ENCODE assay signal across 8 cellular contexts in genomic region chr3:15206662-15207576, GRCh38. TPM values are rescaled to one million over a fixed set of nuclear protein-coding genes. Genes with fewer than 3 reads are reported as not detected.
DNase-seq lines count a peak whose midpoint lies in the region; ATAC-seq and TF ChIP-seq lines count a peak whose summit lies in the region.

No MANE protein-coding gene starts in this region.

- H3K9me3 ChIP-seq in neuron (ENCODE audit: low read length) = no peaks in the 10 kb centered on the region

- H3K36me3 ChIP-seq in neuron (ENCODE audit: insufficient read depth, low read length) = peaks cover 4% of the 10 kb centered on the region

- H2AFZ ChIP-seq in neuron (ENCODE audit: low read depth, low read length) = peak overlapping the region; percentile 95

- intact Hi-C loops in activated CD8-positive, alpha-beta T cell treated with anti-CD3 and anti-CD28 coated beads for 36 hours (cut with micrococcal nuclease) = loop anchor here (10.0 kb wide), 1 partner anchor 102 kb away; no protein-coding TSS in a partner anchor

- peak; percentile 38 for ATAC-seq in GM18511 (IDR thresholded peaks at IDR 0.05; ENCODE audit: unreplicated experiment)
- ATAC-seq in HG03571 (IDR thresholded peaks at IDR 0.05; ENCODE audit: unreplicated experiment) = peak; percentile 29
- ATAC-seq in activated CD8-positive, alpha-beta T cell treated with anti-CD3 and anti-CD28 coated beads for 36 hours = peak; percentile 18
- no peak for ATAC-seq in HG03039 (IDR thresholded peaks at IDR 0.05; ENCODE audit: unreplicated experiment)

- H3K4me3 Mint-ChIP-seq in activated CD8-positive, alpha-beta T cell treated with anti-CD3 and anti-CD28 coated beads for 36 hours = peak overlapping the region; percentile 78

- H3K4me3 ChIP-seq in neuron (ENCODE audit: low read length) = peak overlapping the region; percentile 75

- POLR2A ChIA-PET in activated CD8-positive, alpha-beta T cell treated with anti-CD3 and anti-CD28 coated beads for 36 hours (lab: Charles Lee) = interaction anchor here (0.6 to 2.5 kb wide), 8 partner anchors 11 to 657 kb away, joined by 3 to 13 read pairs (median 4); partner anchors contain the start of gene RBSN

- DNase-seq in activated CD8-positive, alpha-beta T cell treated with anti-CD3 and anti-CD28 coated beads for 36 hours = peak; percentile 42
- DNase-seq in fibroblast of the conjunctiva (ENCODE audit: low read depth) = peak; percentile 35
- DNase-seq in activated CD4-positive, CD25-positive, alpha-beta regulatory T cell treated with anti-CD3 and anti-CD28 coated beads, Interleukin-2, amount 50 U/mL, for 72 hours = no peak
- no peak for DNase-seq in putamen (ENCODE audit: low spot score)

- H3K27me3 ChIP-seq in neuron (ENCODE audit: insufficient read depth, low read length) = no peaks in the 10 kb centered on the region

- peaks cover 10% of the 10 kb centered on the region for H3K4me1 ChIP-seq in neuron (ENCODE audit: insufficient read depth, low read length)

- no peak for TF ChIP-seq CTCF in activated CD8-positive, alpha-beta T cell treated with anti-CD3 and anti-CD28 coated beads for 36 hours (IDR thresholded peaks at IDR 0.05)

- H3K27me3 Mint-ChIP-seq in activated CD8-positive, alpha-beta T cell treated with anti-CD3 and anti-CD28 coated beads for 36 hours = no peaks in the 10 kb centered on the region

- peaks cover 21% of the 10 kb centered on the region for H3K4me1 Mint-ChIP-seq in activated CD8-positive, alpha-beta T cell treated with anti-CD3 and anti-CD28 coated beads for 36 hours (ENCODE audit: low read depth)

- H3K36me3 Mint-ChIP-seq in activated CD8-positive, alpha-beta T cell treated with anti-CD3 and anti-CD28 coated beads for 36 hours (ENCODE audit: low read depth) = peaks cover 5% of the 10 kb centered on the region

- CTCF ChIA-PET in activated CD8-positive, alpha-beta T cell treated with anti-CD3 and anti-CD28 coated beads for 36 hours (lab: Charles Lee) = interaction anchor here (0.9 to 12.9 kb wide), 10 partner anchors 10 to 350 kb away, joined by 3 to 125 read pairs (median 4); no protein-coding TSS in a partner anchor

- peak overlapping the region; percentile 84 for H3K27ac Mint-ChIP-seq in activated CD8-positive, alpha-beta T cell treated with anti-CD3 and anti-CD28 coated beads for 36 hours

- no peaks in the 10 kb centered on the region for H3K9me3 Mint-ChIP-seq in activated CD8-positive, alpha-beta T cell treated with anti-CD3 and anti-CD28 coated beads for 36 hours

RNA-seq across cellular contexts. Expression of gene CAPN7, which starts 0.9 kb away (rescaled TPM):
- 10 to 100 TPM; 22.2 to 27.5 TPM for total RNA-seq in activated CD8-positive, alpha-beta T cell treated with anti-CD3 and anti-CD28 coated beads for 36 hours

Comparison
In these comparisons a context has a peak if more than half of its experiments do, and no peak if none do; other contexts are left out.
1. DNase-seq: peak in activated CD8-positive, alpha-beta T cell treated with anti-CD3 and anti-CD28 coated beads for 36 hours (single experiment) and fibroblast of the conjunctiva (single experiment); none in activated CD4-positive, CD25-positive, alpha-beta regulatory T cell treated with anti-CD3 and anti-CD28 coated beads, Interleukin-2, amount 50 U/mL, for 72 hours (single experiment) and putamen (single experiment).